In genomic region chr22:37535159-37535558, GRCh38 we compare ENCODE assay signal across 3 cellular contexts.
TF ChIP-seq lines count a peak whose summit lies in the region.

No MANE protein-coding gene starts in this region.

TF ChIP-seq in HepG2, 621 proteins besides CTCF, POLR2A, EP300 and RAD21 (continues in another document):
- no peak for TF ChIP-seq CCAR2 (optimal IDR thresholded peaks at IDR 0.05; ENCODE audit: low read depth, low read length)
- TF ChIP-seq PHF8 (CRISPR knock-in tag; IDR thresholded peaks at IDR 0.05), result no peak
- TF ChIP-seq ZNF570 (CRISPR knock-in tag; IDR thresholded peaks at IDR 0.05; ENCODE audit: borderline replicate concordance), result no peak
- peak; percentile 64 for TF ChIP-seq RARA (CRISPR knock-in tag; IDR thresholded peaks at IDR 0.05)
- TF ChIP-seq ARID5B (CRISPR knock-in tag; IDR thresholded peaks at IDR 0.05), result peak; percentile 29; the same call in 1 of the 2 replicates
- no peak for TF ChIP-seq CSRNP1 (CRISPR knock-in tag; IDR thresholded peaks at IDR 0.05)
- TF ChIP-seq TFE3 (CRISPR knock-in tag; IDR thresholded peaks at IDR 0.05), result 0 out of 2 replicates have a peak, but pooled peaks have one; percentile 23

TF ChIP-seq in HEK293, 187 proteins besides CTCF, POLR2A, EP300 and RAD21:
- TF ChIP-seq ZNF121 (tag by site-specific recombination; IDR thresholded peaks at IDR 0.05), result 0 out of 2 replicates have a peak, but pooled peaks have one; percentile 61
- no peak for TF ChIP-seq KLF16 (tag by site-specific recombination; IDR thresholded peaks at IDR 0.05)
TF ChIP-seq in HEK293: peak in this region for 1.

TF ChIP-seq in GM12891, 5 proteins besides CTCF, POLR2A, EP300 and RAD21:
- TF ChIP-seq POLR2AphosphoS5 (IDR thresholded peaks at IDR 0.05; ENCODE audit: low read depth, low read length), result no peak
- TF ChIP-seq POU2F2 (IDR thresholded peaks at IDR 0.05; ENCODE audit: low read depth, low read length), result no peak
- no peak for TF ChIP-seq SPI1 (IDR thresholded peaks at IDR 0.05; ENCODE audit: low read depth, low read length)
- no peak for TF ChIP-seq PAX5 (IDR thresholded peaks at IDR 0.05; ENCODE audit: insufficient read depth, low read length, severe bottlenecking)
- no peak for TF ChIP-seq TAF1 (IDR thresholded peaks at IDR 0.05; ENCODE audit: low read depth, low read length)
